Comparison of ENCODE assay signal across 8 cellular contexts in the genomic region with DNA sequence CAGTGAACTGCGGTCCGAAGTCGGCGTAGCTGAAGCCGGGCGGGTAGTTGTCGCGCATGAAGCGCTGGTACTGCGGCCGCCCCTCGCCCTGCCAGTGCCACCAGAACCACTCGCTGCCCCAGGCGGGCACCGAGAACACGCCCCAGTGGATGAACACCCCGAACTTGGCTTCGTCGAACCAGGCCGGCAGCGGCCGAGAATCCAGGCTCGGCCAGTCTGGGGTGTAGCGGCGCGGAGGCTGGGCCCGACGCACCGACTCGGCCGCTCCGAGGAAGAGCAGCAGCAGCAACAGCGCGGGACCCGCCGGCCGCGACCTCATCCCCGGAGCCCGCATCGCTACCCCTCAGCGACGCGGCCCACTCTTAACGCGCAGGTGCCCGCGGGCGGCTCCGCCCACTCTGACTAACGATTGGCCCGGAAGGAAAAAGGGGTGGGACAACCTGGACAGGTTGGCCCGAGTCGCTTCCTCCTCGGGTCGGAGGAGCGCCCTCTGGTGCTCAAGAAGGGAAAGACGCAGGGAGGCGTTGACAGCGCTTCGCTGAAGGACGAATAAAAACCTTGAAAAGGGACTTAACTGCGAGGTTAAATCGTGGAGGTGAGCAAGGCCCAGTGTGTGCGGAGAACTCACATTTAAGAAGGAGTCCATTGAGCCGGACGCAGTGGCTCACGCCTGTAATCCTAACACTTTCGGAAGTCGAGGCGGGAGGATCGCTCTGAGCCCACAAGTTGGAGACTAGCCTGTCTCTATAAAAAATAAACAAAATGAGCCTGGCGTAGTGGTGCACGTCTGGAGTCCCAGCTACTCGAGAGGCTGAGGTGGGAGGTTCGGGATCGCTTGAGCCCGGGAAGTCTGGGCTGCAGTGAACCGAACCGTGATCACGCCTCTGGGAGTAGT. TPM values are rescaled to one million over a fixed set of nuclear protein-coding genes. Genes with fewer than 3 reads are reported as not detected.
DNase-seq lines count a peak whose midpoint lies in the region; ATAC-seq and TF ChIP-seq lines count a peak whose summit lies in the region.

Gene FUCA1 (minus strand): TSS at position 338 of the 895 bp plus-strand sequence. CDS start 4 bp downstream, at position 334.

- 13 to 19% methylated on average over 46 to 81 of the region's 81 CpGs for WGBS in endodermal cell (ENCODE audit: insufficient coverage in 1 of 2, insufficient read length in 1 of 2), 2 experiments

- H3K36me3 ChIP-seq in endodermal cell (ENCODE audit: control insufficient read depth, insufficient read depth, low read length), result no peaks in the 10 kb centered on the region

- peaks cover 28% of the 10 kb centered on the region for H3K27me3 ChIP-seq in endodermal cell (ENCODE audit: control insufficient read depth, insufficient read depth, low read length, poor library complexity, severe bottlenecking)

- no peaks in the 10 kb centered on the region for H3K9me3 Mint-ChIP-seq in activated CD8-positive, alpha-beta memory T cell treated with anti-CD3 and anti-CD28 coated beads, Interleukin-2, amount 10 ng/mL, durations not matched to agents 7 days and 5 days (ENCODE audit: low read depth)
- no peaks in the 10 kb centered on the region for H3K9me3 Mint-ChIP-seq in endodermal cell

- no peak within 1 kb of the TSS for H3K27ac ChIP-seq in endodermal cell (ENCODE audit: low read depth, low read length)

- H3K4me3 ChIP-seq in endodermal cell (ENCODE audit: low read length), result peak within 1 kb of the TSS; percentile 81

- peak within 1 kb of the TSS; percentile 74 for H3K4me3 Mint-ChIP-seq in activated CD8-positive, alpha-beta memory T cell treated with anti-CD3 and anti-CD28 coated beads, Interleukin-2, amount 10 ng/mL, durations not matched to agents 7 days and 5 days
- H3K4me3 Mint-ChIP-seq in endodermal cell, result peak within 1 kb of the TSS; percentile 66

- H3K36me3 Mint-ChIP-seq in activated CD8-positive, alpha-beta memory T cell treated with anti-CD3 and anti-CD28 coated beads, Interleukin-2, amount 10 ng/mL, durations not matched to agents 7 days and 5 days, result peaks cover 4% of the 10 kb centered on the region
- peaks cover 6% of the 10 kb centered on the region for H3K36me3 Mint-ChIP-seq in endodermal cell (ENCODE audit: low read depth)

- peak; percentile 90 for ATAC-seq in GM19467 (IDR thresholded peaks at IDR 0.05; ENCODE audit: unreplicated experiment)
- peak; percentile 100 for ATAC-seq in activated CD8-positive, alpha-beta memory T cell treated with anti-CD3 and anti-CD28 coated beads, Interleukin-2, amount 10 ng/mL, durations not matched to agents 7 days and 5 days

- CTCF ChIA-PET in activated CD8-positive, alpha-beta memory T cell treated with anti-CD3 and anti-CD28 coated beads, Interleukin-2, amount 10 ng/mL, durations not matched to agents 7 days and 5 days (lab: Charles Lee), result interaction anchor here (0.6 to 4.6 kb wide), 10 partner anchors 12 to 203 kb away, joined by 3 to 37 read pairs (median 4); partner anchors contain the start of gene HMGCL

- H3K4me1 Mint-ChIP-seq in activated CD8-positive, alpha-beta memory T cell treated with anti-CD3 and anti-CD28 coated beads, Interleukin-2, amount 10 ng/mL, durations not matched to agents 7 days and 5 days, result peaks cover 36% of the 10 kb centered on the region
- peaks cover 10% of the 10 kb centered on the region for H3K4me1 Mint-ChIP-seq in endodermal cell

- TF ChIP-seq CTCF in endodermal cell (conservative IDR thresholded peaks at IDR 0.05), result peak; percentile 98

- H3K9me3 ChIP-seq in endodermal cell (ENCODE audit: control insufficient read depth, low read length), result no peaks in the 10 kb centered on the region

- H3K9ac ChIP-seq in endodermal cell (ENCODE audit: extremely low read depth, low read length, poor library complexity, severe bottlenecking), result peak within 1 kb of the TSS; percentile 11

- DNase-seq in COLO829 (ENCODE audit: low spot score) (peak; percentile 97), HS-5 (ENCODE audit: low read depth) (peak; percentile 60), NOMO-1 (lab: John Stamatoyannopoulos, UW; ENCODE audit: unreplicated experiment in 2 of 2) (peak; percentile 93 to 96), endodermal cell (peak; percentile 99), mesenteric fat pad (ENCODE audit: low spot score) (peak; percentile 95)
- peak; percentile 95 for DNase-seq in activated CD8-positive, alpha-beta memory T cell treated with anti-CD3 and anti-CD28 coated beads, Interleukin-2, amount 10 ng/mL, durations not matched to agents 7 days and 5 days
- peak; percentile 76 for DNase-seq in stimulated activated CD8-positive, alpha-beta memory T cell treated with anti-CD3 and anti-CD28 coated beads, Interleukin-15, amount 100 ng/mL, for 24 hours (ENCODE audit: low read depth)

- H3K4me1 ChIP-seq in endodermal cell (ENCODE audit: control insufficient read depth, insufficient read depth, low read length), result no peaks in the 10 kb centered on the region

- H3K27me3 Mint-ChIP-seq in activated CD8-positive, alpha-beta memory T cell treated with anti-CD3 and anti-CD28 coated beads, Interleukin-2, amount 10 ng/mL, durations not matched to agents 7 days and 5 days, result peaks cover 21% of the 10 kb centered on the region
- H3K27me3 Mint-ChIP-seq in endodermal cell (ENCODE audit: insufficient read depth), result peaks cover 38% of the 10 kb centered on the region

- H3K27ac Mint-ChIP-seq in activated CD8-positive, alpha-beta memory T cell treated with anti-CD3 and anti-CD28 coated beads, Interleukin-2, amount 10 ng/mL, durations not matched to agents 7 days and 5 days, result peak within 1 kb of the TSS; percentile 79
- no peak within 1 kb of the TSS for H3K27ac Mint-ChIP-seq in endodermal cell

RNA-seq across cellular contexts. Expression of gene FUCA1, which starts in this region (rescaled TPM):
- 1 to 10 TPM; 5.6 to 6.5 TPM for total RNA-seq in activated CD8-positive, alpha-beta memory T cell treated with anti-CD3 and anti-CD28 coated beads, Interleukin-2, amount 10 ng/mL, durations not matched to agents 7 days and 5 days
- 10 to 100 TPM in 1 of 2 donors, 1 to 10 TPM in 1; 9.7 to 14.0 TPM for total RNA-seq in endodermal cell
- 4.7 TPM for polyA plus RNA-seq in endodermal cell (2013, experiment 1 of 2)
- polyA plus RNA-seq in endodermal cell (2013, experiment 2 of 2), result 4.4 TPM
- total RNA-seq in mesenteric fat pad, result 40.6 TPM
